Comparison of ENCODE assay signal across 22 cellular contexts in the genomic region with DNA sequence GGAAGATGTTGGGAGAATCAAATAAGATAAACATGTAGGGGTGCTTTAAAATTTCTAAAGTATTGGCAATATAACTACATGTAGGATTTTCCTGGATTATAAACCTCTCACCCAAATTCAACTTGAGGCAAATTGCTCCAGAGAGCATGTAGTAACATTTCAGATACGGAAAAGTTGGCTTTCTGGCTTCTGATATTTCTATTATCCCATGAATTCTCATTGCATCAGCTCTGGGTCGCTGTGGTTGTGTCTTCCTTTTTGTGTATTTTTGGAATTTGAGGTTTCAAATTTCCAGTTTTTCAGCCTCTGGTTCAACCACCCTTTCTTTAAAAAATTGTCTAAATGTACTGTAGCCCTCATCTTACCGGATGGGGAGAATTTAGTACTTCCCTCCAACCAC.
"Had no signal": no experiment of that assay in that cellular context is flagged by ENCODE, and none has a peak within 500 bp of the region (broad histone marks: within the 10 kb centered on the region; RNA-seq: fewer than 3 reads in every experiment).

No MANE protein-coding gene starts in this region.

- H3K9me3 ChIP-seq: adrenal gland, body of pancreas, gastroesophageal sphincter, right atrium auricular region, spleen, suprapubic skin, tibial artery, upper lobe of right lung had no signal

- H3K27me3 ChIP-seq: adrenal gland, body of pancreas, right atrium auricular region, spleen, suprapubic skin, tibial artery, upper lobe of right lung had no signal

- H3K9me3 Mint-ChIP-seq: mesothelial cell of epicardium; naive thymus-derived CD4-positive, alpha-beta T cell; neural crest cell; T-helper 1 cell treated with Interleukin-12 subunit alpha and Interleukin-12 subunit beta and Interleukin-4 antibody, amounts not matched to agents 30 μg/mL and 1 μg/mL, for 36 hours had no signal

- H3K27ac Mint-ChIP-seq: activated naive CD8-positive, alpha-beta T cell; mesothelial cell of epicardium; T-helper 1 cell treated with Interleukin-12 subunit alpha and Interleukin-12 subunit beta and Interleukin-4 antibody, amounts not matched to agents 30 μg/mL and 1 μg/mL, for 36 hours had no signal

- ATAC-seq: body of pancreas had no signal

- H3K36me3 Mint-ChIP-seq: activated naive CD8-positive, alpha-beta T cell; mesothelial cell of epicardium; naive thymus-derived CD4-positive, alpha-beta T cell had no signal

- H3K36me3 ChIP-seq: adrenal gland, gastroesophageal sphincter, right atrium auricular region, spleen, suprapubic skin, tibial artery, upper lobe of right lung had no signal

- H3K4me3 ChIP-seq: adrenal gland, body of pancreas, gastroesophageal sphincter, right atrium auricular region, spleen, suprapubic skin, tibial artery, upper lobe of right lung had no signal

- H3K4me1 Mint-ChIP-seq: naive thymus-derived CD4-positive, alpha-beta T cell had no signal

- H3K27ac ChIP-seq: adrenal gland, body of pancreas, gastroesophageal sphincter, right atrium auricular region, spleen, suprapubic skin, tibial artery, upper lobe of right lung, VCaP had no signal

- H3K4me1 ChIP-seq: body of pancreas, gastroesophageal sphincter, right atrium auricular region, spleen, suprapubic skin, tibial artery, upper lobe of right lung had no signal

- DNase-seq: activated effector memory CD4-positive, alpha-beta T cell treated with Interleukin-2 at 50 U/mL for 16 hours; aorta; effector CD4-positive, alpha-beta T cell; hippocampal formation; left cardiac atrium; left ventricle myocardium superior; occipital lobe; spleen; T-helper 9 cell; tibial artery; upper lobe of right lung had no signal

- H3K4me3 Mint-ChIP-seq: activated naive CD8-positive, alpha-beta T cell; mesothelial cell of epicardium; naive thymus-derived CD4-positive, alpha-beta T cell; neural crest cell; T-helper 1 cell treated with Interleukin-12 subunit alpha and Interleukin-12 subunit beta and Interleukin-4 antibody, amounts not matched to agents 30 μg/mL and 1 μg/mL, for 36 hours had no signal
